In the genomic region with DNA sequence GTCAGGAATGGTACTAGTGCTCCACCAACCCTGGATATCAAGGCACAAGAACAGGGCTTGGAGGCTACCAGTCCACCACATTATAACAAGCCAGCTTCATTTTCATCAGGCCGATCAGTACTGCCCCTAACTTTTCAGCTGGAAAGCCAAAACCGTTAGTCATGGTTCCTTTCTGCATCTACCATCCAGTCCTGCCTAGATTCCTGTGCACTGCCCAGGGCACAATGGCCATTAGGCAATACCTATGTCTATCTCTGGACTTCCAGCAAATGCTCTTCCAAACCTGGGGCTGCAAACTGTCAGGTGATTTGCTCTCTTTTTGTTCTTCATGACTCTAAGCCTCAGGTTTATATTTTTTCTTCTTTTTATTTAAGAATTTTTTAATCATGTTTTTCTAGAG, we compare ENCODE assay signal across 28 cellular contexts.
"Had no signal": no experiment of that assay in that cellular context is flagged by ENCODE, and none has a peak within 500 bp of the region (broad histone marks: within the 10 kb centered on the region; RNA-seq: fewer than 3 reads in every experiment).

No MANE protein-coding gene starts in this region.

- H3K27me3 Mint-ChIP-seq: dendritic cell treated with granulocyte-macrophage colony-stimulating factor and Interleukin-4, amounts not matched to agents 40 ng/mL and 50 ng/mL, for 4 days; naive thymus-derived CD8-positive, alpha-beta T cell; stimulated activated naive B cell treated with anti-CD40 and anti-IgM and Interleukin-4, amounts not matched to agents 10 μg/mL and 1 μg/mL and 100 μg/mL, for 72 hours; stimulated activated naive CD8-positive, alpha-beta T cell treated with anti-CD3 and anti-CD28 coated beads, Interleukin-15, Interleukin-2, amounts not matched to agents 100 ng/mL and 50 ng/mL, for 24 hours had no signal

- FAIRE-seq: kidney had no signal

- H3K27ac Mint-ChIP-seq: dendritic cell treated with granulocyte-macrophage colony-stimulating factor and Interleukin-4, amounts not matched to agents 40 ng/mL and 50 ng/mL, for 4 days; endodermal cell; naive thymus-derived CD8-positive, alpha-beta T cell; nephron progenitor cell; stimulated activated naive B cell treated with anti-CD40 and anti-IgM and Interleukin-4, amounts not matched to agents 10 μg/mL and 1 μg/mL and 100 μg/mL, for 72 hours; stimulated activated naive CD8-positive, alpha-beta T cell treated with anti-CD3 and anti-CD28 coated beads, Interleukin-15, Interleukin-2, amounts not matched to agents 100 ng/mL and 50 ng/mL, for 24 hours had no signal

- H3K9me3 ChIP-seq: colonic mucosa, esophagus muscularis mucosa, gastroesophageal sphincter, heart left ventricle, ovary, psoas muscle, spleen, thoracic aorta, tibial nerve, upper lobe of right lung, vagina had no signal

- H3K27ac ChIP-seq: colonic mucosa, esophagus muscularis mucosa, foreskin keratinocyte, gastroesophageal sphincter, heart left ventricle, hepatocyte, ovary, psoas muscle, skin epidermis, spleen, thoracic aorta, tibial nerve, upper lobe of right lung, vagina had no signal

- H3K4me1 Mint-ChIP-seq: endodermal cell; naive thymus-derived CD8-positive, alpha-beta T cell; stimulated activated naive B cell treated with anti-CD40 and anti-IgM and Interleukin-4, amounts not matched to agents 10 μg/mL and 1 μg/mL and 100 μg/mL, for 72 hours had no signal

- H3K36me3 ChIP-seq: colonic mucosa, esophagus muscularis mucosa, gastroesophageal sphincter, heart left ventricle, ovary, spleen, thoracic aorta, tibial nerve, upper lobe of right lung, vagina had no signal

- DNase-seq: colonic mucosa; effector CD8-positive, alpha-beta T cell; endodermal cell; heart left ventricle; kidney; mesendoderm; midbrain; naive thymus-derived CD8-positive, alpha-beta T cell; nephron progenitor cell; occipital lobe; ovary; psoas muscle; right cardiac atrium; spleen; stimulated activated CD4-positive, alpha-beta T cell treated with anti-CD3 and anti-CD28 coated beads, Interleukin-4, amount 100 ng/mL, for 4 hours; stimulated activated naive B cell treated with anti-CD40 and anti-IgM and Interleukin-4, amounts not matched to agents 10 μg/mL and 1 μg/mL and 100 μg/mL, for 72 hours; upper lobe of right lung had no signal

- H3K4me3 Mint-ChIP-seq: dendritic cell treated with granulocyte-macrophage colony-stimulating factor and Interleukin-4, amounts not matched to agents 40 ng/mL and 50 ng/mL, for 4 days; endodermal cell; naive thymus-derived CD8-positive, alpha-beta T cell; nephron progenitor cell; stimulated activated naive B cell treated with anti-CD40 and anti-IgM and Interleukin-4, amounts not matched to agents 10 μg/mL and 1 μg/mL and 100 μg/mL, for 72 hours; stimulated activated naive CD8-positive, alpha-beta T cell treated with anti-CD3 and anti-CD28 coated beads, Interleukin-15, Interleukin-2, amounts not matched to agents 100 ng/mL and 50 ng/mL, for 24 hours had no signal

- H3K27me3 ChIP-seq: colonic mucosa, esophagus muscularis mucosa, foreskin keratinocyte, gastroesophageal sphincter, heart left ventricle, hepatocyte, ovary, spleen, tibial nerve, upper lobe of right lung, vagina had no signal

- H3K36me3 Mint-ChIP-seq: naive thymus-derived CD8-positive, alpha-beta T cell; stimulated activated naive B cell treated with anti-CD40 and anti-IgM and Interleukin-4, amounts not matched to agents 10 μg/mL and 1 μg/mL and 100 μg/mL, for 72 hours had no signal

- H3K9me3 Mint-ChIP-seq: dendritic cell treated with granulocyte-macrophage colony-stimulating factor and Interleukin-4, amounts not matched to agents 40 ng/mL and 50 ng/mL, for 4 days; nephron progenitor cell; stimulated activated naive B cell treated with anti-CD40 and anti-IgM and Interleukin-4, amounts not matched to agents 10 μg/mL and 1 μg/mL and 100 μg/mL, for 72 hours had no signal

- H3K4me3 ChIP-seq: colonic mucosa, esophagus muscularis mucosa, gastroesophageal sphincter, heart left ventricle, hepatocyte, ovary, psoas muscle, skin epidermis, spleen, thoracic aorta, tibial nerve, upper lobe of right lung, vagina had no signal

- ATAC-seq: foreskin keratinocyte; gastroesophageal sphincter; heart left ventricle; left lobe of liver; naive thymus-derived CD8-positive, alpha-beta T cell; psoas muscle; right cardiac atrium; stimulated activated naive B cell treated with anti-CD40 and anti-IgM and Interleukin-4, amounts not matched to agents 10 μg/mL and 1 μg/mL and 100 μg/mL, for 72 hours; upper lobe of right lung had no signal

- H3K4me1 ChIP-seq: colonic mucosa, esophagus muscularis mucosa, foreskin keratinocyte, gastroesophageal sphincter, heart left ventricle, psoas muscle, spleen, upper lobe of right lung, vagina had no signal
